ENCODE assay signal across 11 cellular contexts in the genomic region with DNA sequence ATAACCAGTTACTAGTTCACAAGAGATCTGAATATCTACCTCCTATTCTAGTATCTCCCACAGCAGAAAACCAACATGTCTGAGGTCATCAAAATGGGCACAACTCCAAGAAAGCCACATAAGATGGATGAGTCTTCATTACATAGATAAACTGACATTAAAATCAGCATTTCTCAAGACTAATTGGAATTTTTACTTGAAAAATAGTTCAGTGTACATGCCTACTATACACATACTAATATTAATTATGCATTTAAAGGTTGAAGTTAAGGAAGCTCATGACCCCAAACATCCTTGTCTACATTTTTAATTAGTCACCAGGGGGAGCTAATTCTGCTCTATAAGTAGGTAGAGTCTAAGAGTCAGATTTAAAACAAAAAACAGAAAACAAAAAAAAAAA. TPM values are rescaled to one million over a fixed set of nuclear protein-coding genes. Genes with fewer than 3 reads are reported as not detected.
A peak's percentile ranks its signal among the peaks of the same experiment; 100 is the strongest.
DNase-seq lines count a peak whose midpoint lies in the region; ATAC-seq and TF ChIP-seq lines count a peak whose summit lies in the region.
"Had no signal": no experiment of that assay in that cellular context is flagged by ENCODE, and none has a peak within 500 bp of the region (broad histone marks: within the 10 kb centered on the region; RNA-seq: fewer than 3 reads in every experiment).

No MANE protein-coding gene starts in this region.

- H3K27ac Mint-ChIP-seq in chondrocyte (ENCODE audit: unreplicated experiment): no peak overlapping the region
- no peak overlapping the region for H3K27ac Mint-ChIP-seq in activated CD4-positive, alpha-beta memory T cell treated with anti-CD3 and anti-CD28 coated beads, Interleukin-2, amount 10 ng/mL, durations not matched to agents 7 days and 5 days
- H3K27ac Mint-ChIP-seq: naive thymus-derived CD8-positive, alpha-beta T cell; T-helper 1 cell treated with Interleukin-12 subunit alpha and Interleukin-12 subunit beta and Interleukin-4 antibody, amounts not matched to agents 30 μg/mL and 1 μg/mL, for 36 hours had no signal

- H3K36me3 Mint-ChIP-seq in chondrocyte (ENCODE audit: low read depth): peaks cover under 1% of the 10 kb centered on the region
- no peaks in the 10 kb centered on the region for H3K36me3 Mint-ChIP-seq in activated CD4-positive, alpha-beta memory T cell treated with anti-CD3 and anti-CD28 coated beads, Interleukin-2, amount 10 ng/mL, durations not matched to agents 7 days and 5 days (ENCODE audit: low read depth)
- H3K36me3 Mint-ChIP-seq: naive thymus-derived CD8-positive, alpha-beta T cell had no signal

- DNase-seq in NCI-H1694 treated with DMSO at 0.1 percent for 48 hours (lab: John Stamatoyannopoulos, UW): peak; percentile 19
- DNase-seq in NCI-H1694 (lab: John Stamatoyannopoulos, UW): no peak
- peak; percentile 43 to 64 for DNase-seq in NCI-H446 (lab: John Stamatoyannopoulos, UW)
- no peak for DNase-seq in chondrocyte (ENCODE audit: low spot score)
- peak; percentile 27 for DNase-seq in pulmonary artery endothelial cell (ENCODE audit: low read depth, low spot score)
- no peak for DNase-seq in activated CD4-positive, alpha-beta memory T cell treated with anti-CD3 and anti-CD28 coated beads, Interleukin-2, amount 10 ng/mL, durations not matched to agents 7 days and 5 days
- DNase-seq in DMS153 (lab: John Stamatoyannopoulos, UW): no peak
- DNase-seq: naive thymus-derived CD8-positive, alpha-beta T cell had no signal

- peak; percentile 65 for TF ChIP-seq CTCF in chondrocyte (IDR thresholded peaks at IDR 0.05)

- no peak for ATAC-seq in GM18868 (IDR thresholded peaks at IDR 0.05; ENCODE audit: unreplicated experiment)
- ATAC-seq: naive thymus-derived CD8-positive, alpha-beta T cell had no signal

- H3K4me3 Mint-ChIP-seq in chondrocyte (ENCODE audit: unreplicated experiment): no peak overlapping the region
- no peak overlapping the region for H3K4me3 Mint-ChIP-seq in activated CD4-positive, alpha-beta memory T cell treated with anti-CD3 and anti-CD28 coated beads, Interleukin-2, amount 10 ng/mL, durations not matched to agents 7 days and 5 days
- H3K4me3 Mint-ChIP-seq: naive thymus-derived CD8-positive, alpha-beta T cell; T-helper 1 cell treated with Interleukin-12 subunit alpha and Interleukin-12 subunit beta and Interleukin-4 antibody, amounts not matched to agents 30 μg/mL and 1 μg/mL, for 36 hours had no signal

- no peaks in the 10 kb centered on the region for H3K9me3 Mint-ChIP-seq in chondrocyte (ENCODE audit: low read depth)
- H3K9me3 Mint-ChIP-seq in activated CD4-positive, alpha-beta memory T cell treated with anti-CD3 and anti-CD28 coated beads, Interleukin-2, amount 10 ng/mL, durations not matched to agents 7 days and 5 days: no peaks in the 10 kb centered on the region
- H3K9me3 Mint-ChIP-seq: naive thymus-derived CD8-positive, alpha-beta T cell; T-helper 1 cell treated with Interleukin-12 subunit alpha and Interleukin-12 subunit beta and Interleukin-4 antibody, amounts not matched to agents 30 μg/mL and 1 μg/mL, for 36 hours had no signal

- no peaks in the 10 kb centered on the region for H3K27me3 Mint-ChIP-seq in chondrocyte (ENCODE audit: low read depth)
- H3K27me3 Mint-ChIP-seq in activated CD4-positive, alpha-beta memory T cell treated with anti-CD3 and anti-CD28 coated beads, Interleukin-2, amount 10 ng/mL, durations not matched to agents 7 days and 5 days: no peaks in the 10 kb centered on the region

- CTCF ChIA-PET in activated CD4-positive, alpha-beta memory T cell treated with anti-CD3 and anti-CD28 coated beads, Interleukin-2, amount 10 ng/mL, durations not matched to agents 7 days and 5 days (lab: Charles Lee): no interaction called here

- H3K4me1 Mint-ChIP-seq in chondrocyte (ENCODE audit: low read depth): peaks cover 31% of the 10 kb centered on the region
- H3K4me1 Mint-ChIP-seq in activated CD4-positive, alpha-beta memory T cell treated with anti-CD3 and anti-CD28 coated beads, Interleukin-2, amount 10 ng/mL, durations not matched to agents 7 days and 5 days: no peaks in the 10 kb centered on the region
- H3K4me1 Mint-ChIP-seq: naive thymus-derived CD8-positive, alpha-beta T cell had no signal

- POLR2A ChIA-PET in activated CD4-positive, alpha-beta memory T cell treated with anti-CD3 and anti-CD28 coated beads, Interleukin-2, amount 10 ng/mL, durations not matched to agents 7 days and 5 days (lab: Charles Lee): no interaction called here

RNA-seq across cellular contexts. Expression of a gene that starts 41.9 kb away (rescaled TPM):
- 29.7 to 56.7 TPM (median 31.6 TPM) in 3 replicates for total RNA-seq in chondrocyte
- total RNA-seq in pulmonary artery endothelial cell: 55.6 and 64.3 TPM in 2 replicates
- not detected for total RNA-seq in activated CD4-positive, alpha-beta memory T cell treated with anti-CD3 and anti-CD28 coated beads, Interleukin-2, amount 10 ng/mL, durations not matched to agents 7 days and 5 days
- total RNA-seq: A172 had no signal

Comparison
In these comparisons a context has a peak if more than half of its experiments do, and no peak if none do; other contexts are left out.
1. DNase-seq: peak in NCI-H1694 treated with DMSO at 0.1 percent for 48 hours (single experiment), NCI-H446 (2 of 2) and pulmonary artery endothelial cell (single experiment); none in NCI-H1694 (single experiment), chondrocyte (single experiment), activated CD4-positive, alpha-beta memory T cell treated with anti-CD3 and anti-CD28 coated beads, Interleukin-2, amount 10 ng/mL, durations not matched to agents 7 days and 5 days (single experiment) and DMS153 (single experiment).
2. RNA of a gene that starts 41.9 kb away (total RNA-seq): 55.6 to 64.3 TPM in pulmonary artery endothelial cell and 29.7 to 56.7 TPM in chondrocyte; not detected in activated CD4-positive, alpha-beta memory T cell treated with anti-CD3 and anti-CD28 coated beads, Interleukin-2, amount 10 ng/mL, durations not matched to agents 7 days and 5 days; every median in the first group is over 10 times any median in the second.